9 cellular contexts compared by ENCODE assay signal in the genomic region with DNA sequence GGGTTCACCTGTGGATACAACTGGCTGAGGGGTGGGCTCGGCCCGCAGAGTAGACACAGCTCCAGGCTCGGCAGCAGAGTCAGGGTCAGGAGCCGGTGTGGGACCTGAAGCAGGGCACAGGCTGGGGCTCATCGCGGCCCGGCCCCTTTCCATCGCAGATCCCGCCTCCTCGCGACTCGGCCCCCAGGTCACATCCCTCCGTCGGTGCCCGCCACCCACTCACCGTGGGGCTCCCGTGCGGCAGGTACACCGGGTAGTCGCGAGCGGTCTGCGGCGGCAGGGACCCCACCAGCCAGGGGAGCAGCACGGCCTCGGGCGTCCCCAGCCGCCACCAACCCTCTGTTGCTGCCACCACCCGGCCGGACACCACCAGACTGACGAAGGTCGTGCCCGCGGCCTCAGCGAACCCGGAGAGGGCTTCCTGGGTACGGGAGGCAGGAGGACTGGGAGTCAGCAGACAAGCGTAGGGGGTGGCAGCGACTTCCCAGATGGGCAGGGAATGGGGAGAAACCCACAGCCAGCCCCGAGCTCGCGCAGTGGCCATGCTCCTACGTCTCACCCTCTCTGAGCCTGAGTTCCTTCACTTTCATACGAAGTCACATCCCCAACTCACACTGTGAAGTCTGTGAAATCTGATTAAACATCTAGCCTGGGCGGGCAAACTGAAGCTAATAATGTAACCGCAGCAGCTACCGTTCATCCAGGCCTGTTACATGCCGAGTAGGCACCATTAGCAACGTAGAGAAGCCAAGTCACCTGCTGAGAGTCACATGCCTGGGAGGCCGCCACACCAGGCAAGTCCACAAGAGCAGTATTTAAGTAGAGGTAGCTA. TPM values are rescaled to one million over a fixed set of nuclear protein-coding genes. Genes with fewer than 3 reads are reported as not detected.
A peak's percentile ranks its signal among the peaks of the same experiment; 100 is the strongest.
DNase-seq lines count a peak whose midpoint lies in the region; ATAC-seq and TF ChIP-seq lines count a peak whose summit lies in the region.
"Had no signal": no experiment of that assay in that cellular context is flagged by ENCODE, and none has a peak within 500 bp of the region (broad histone marks: within the 10 kb centered on the region; RNA-seq: fewer than 3 reads in every experiment).

No MANE protein-coding gene starts in this region.

- no peaks in the 10 kb centered on the region for H3K9me3 ChIP-seq in iPS-20b (ENCODE audit: insufficient read depth, low read depth, low read length)
- no peaks in the 10 kb centered on the region for H3K9me3 ChIP-seq in skeletal muscle satellite cell (replicated peaks; ENCODE audit: low read length)

- in situ Hi-C loops in brain microvascular endothelial cell (cut with HindIII; ENCODE audit: low pct_ligation_motif_present, low sequenced_read_pairs): no loop called here

- H3K4me3 ChIP-seq in brain microvascular endothelial cell (ENCODE audit: low read depth, low read length) (peak overlapping the region; percentile 65), iPS-20b (ENCODE audit: low read length) (peak overlapping the region; percentile 77), skeletal muscle satellite cell (ENCODE audit: low read length) (peak overlapping the region; percentile 81)

- H3K4me2 ChIP-seq in skeletal muscle satellite cell (ENCODE audit: low read length): peak overlapping the region; percentile 98

- H3K27me3 ChIP-seq in brain microvascular endothelial cell (replicated peaks): no peaks in the 10 kb centered on the region
- H3K27me3 ChIP-seq in iPS-20b (ENCODE audit: insufficient read depth, low read length): peaks cover 4% of the 10 kb centered on the region; the same call in 1 of the 2 replicates
- no peaks in the 10 kb centered on the region for H3K27me3 ChIP-seq in skeletal muscle satellite cell (ENCODE audit: control insufficient read depth, insufficient read depth, low read length)

- H3K36me3 ChIP-seq in brain microvascular endothelial cell (replicated peaks) (peaks cover 27% of the 10 kb centered on the region), iPS-20b (ENCODE audit: insufficient read depth, low read depth, low read length) (peaks cover 16% of the 10 kb centered on the region), skeletal muscle satellite cell (ENCODE audit: insufficient read depth, low read length) (peaks cover 34% of the 10 kb centered on the region)

- H3K4me1 ChIP-seq in iPS-20b (ENCODE audit: insufficient read depth, low read length) (peaks cover 13% of the 10 kb centered on the region), skeletal muscle satellite cell (ENCODE audit: control insufficient read depth, insufficient read depth, low read length) (peaks cover 23% of the 10 kb centered on the region)

- H3K27ac ChIP-seq in brain microvascular endothelial cell (no peak overlapping the region), iPS-20b (ENCODE audit: low read length) (no peak overlapping the region)

- TF ChIP-seq CTCF in brain microvascular endothelial cell (IDR thresholded peaks at IDR 0.05; ENCODE audit: low read depth, low read length, missing control alignments): no peak

- no peak for ATAC-seq in HG02840 (IDR thresholded peaks at IDR 0.05; ENCODE audit: low FRiP score, unreplicated experiment)

- H3K9ac ChIP-seq in iPS-20b (ENCODE audit: low read depth, low read length) (peak overlapping the region; percentile 67; the same call in 1 of the 2 replicates), skeletal muscle satellite cell (ENCODE audit: low read depth, low read length) (peak overlapping the region; percentile 75)

- DNase-seq in DMS 273 (lab: John Stamatoyannopoulos, UW; ENCODE audit: unreplicated experiment) (peak; percentile 67), DMS 273 treated with DMSO at 0.1 percent for 48 hours (lab: John Stamatoyannopoulos, UW) (no peak), T-helper 2 cell (peak; percentile 24 to 62 (median 32)), brain microvascular endothelial cell (no peak), amniotic stem cell (lab: John Stamatoyannopoulos, UW) (no peak)

RNA-seq across cellular contexts. Expression of gene FUZ, which starts 3.7 kb away (rescaled TPM):
- 9.8 and 15.0 TPM in 2 replicates for total RNA-seq in skeletal muscle satellite cell (2012; rRNA removed)

RNA-seq across cellular contexts. Expression of gene MED25, which starts 8.7 kb away (rescaled TPM):
- total RNA-seq in skeletal muscle satellite cell (2012; rRNA removed): 9.9 and 11.1 TPM in 2 replicates

RNA-seq across cellular contexts. Expression of gene PTOV1, which starts 41.6 kb away (rescaled TPM):
- 31.7 and 36.8 TPM in 2 replicates for total RNA-seq in skeletal muscle satellite cell (2012; rRNA removed)

RNA-seq across cellular contexts. Expression of gene AP2A1, which starts 42.6 kb away (rescaled TPM):
- 113 and 132 TPM in 2 replicates for total RNA-seq in skeletal muscle satellite cell (2012; rRNA removed)

RNA-seq across cellular contexts. Expression of gene TSKS, which starts 46.3 kb away (rescaled TPM):
- total RNA-seq in skeletal muscle satellite cell (2012; rRNA removed): 1.5 and 1.7 TPM in 2 replicates
- total RNA-seq: glomerular endothelial cell had no signal

Comparison
In these comparisons a context has a peak if more than half of its experiments do, and no peak if none do; other contexts are left out.
1. DNase-seq: peak in DMS 273 (single experiment) and T-helper 2 cell (5 of 5); none in DMS 273 treated with DMSO at 0.1 percent for 48 hours (single experiment), brain microvascular endothelial cell (single experiment) and amniotic stem cell (single experiment).
2. Peak in every context shown above with its lines, with median percentiles within 50 percentile points of each other: H3K4me3 ChIP-seq.